ENCODE assay signal across 12 cellular contexts in genomic region chr10:21811245-21811585, GRCh38.
"Had no signal": no experiment of that assay in that cellular context is flagged by ENCODE, and none has a peak within 500 bp of the region (broad histone marks: within the 10 kb centered on the region; RNA-seq: fewer than 3 reads in every experiment).

No MANE protein-coding gene starts in this region.

- H3K36me3 ChIP-seq: prostate gland, right lobe of liver had no signal

- H3K4me1 ChIP-seq: prostate gland, right lobe of liver, suprapubic skin had no signal

- H3K27me3 ChIP-seq: right lobe of liver, suprapubic skin had no signal

- H3K27ac ChIP-seq: prostate gland, right lobe of liver, suprapubic skin had no signal

- ATAC-seq: natural killer cell, right lobe of liver had no signal

- DNase-seq: activated effector memory CD4-positive, alpha-beta T cell treated with Interleukin-2 at 50 U/mL for 16 hours; activated T-cell treated with anti-CD3 and anti-CD28 coated beads, Interleukin-2, amount 50 U/mL, for 1 hour; amniotic stem cell; immature natural killer cell; natural killer cell; right lobe of liver; stimulated activated CD4-positive, alpha-beta T cell treated with anti-CD3 and anti-CD28 coated beads, Interleukin-12 subunit alpha, Interleukin-12 subunit beta, amount 100 ng/mL, for 4 hours; stimulated activated CD4-positive, alpha-beta T cell treated with anti-CD3 and anti-CD28 coated beads, Interleukin-2, amount 100 ng/mL, for 48 hours; stimulated activated naive CD4-positive, alpha-beta T cell treated with Interleukin-2 at 50 U/mL for 16 hours; SW 1271 had no signal

- H3K9me3 ChIP-seq: prostate gland, right lobe of liver, suprapubic skin had no signal

- H3K4me3 ChIP-seq: prostate gland, right lobe of liver, suprapubic skin had no signal
